35 cellular contexts compared by ENCODE assay signal in genomic region chr11:33651555-33651954, GRCh38. TPM values are rescaled to one million over a fixed set of nuclear protein-coding genes. Genes with fewer than 3 reads are reported as not detected.
"Had no signal": no experiment of that assay in that cellular context is flagged by ENCODE, and none has a peak within 500 bp of the region (broad histone marks: within the 10 kb centered on the region; RNA-seq: fewer than 3 reads in every experiment).

No MANE protein-coding gene starts in this region.

- H3K4me3 Mint-ChIP-seq: activated CD4-positive, alpha-beta memory T cell treated with anti-CD3 and anti-CD28 coated beads for 36 hours; activated CD4-positive, alpha-beta T cell treated with anti-CD3 and anti-CD28 coated beads for 36 hours; activated CD4-positive, alpha-beta T cell treated with anti-CD3 and anti-CD28 coated beads, Interleukin-2, amount 10 ng/mL, durations not matched to agents 24 days and 14 days; activated CD8-positive, alpha-beta memory T cell treated with anti-CD3 and anti-CD28 coated beads, Interleukin-2, amount 10 ng/mL, durations not matched to agents 7 days and 5 days; activated CD8-positive, alpha-beta T cell treated with anti-CD3 and anti-CD28 coated beads, Interleukin-2, amount 10 ng/mL, durations not matched to agents 7 days and 5 days; activated naive CD4-positive, alpha-beta T cell treated with anti-CD3 and anti-CD28 coated beads for 36 hours; activated naive CD4-positive, alpha-beta T cell treated with anti-CD3 and anti-CD28 coated beads, Interleukin-2, amount 50 U/mL, for 24 hours; activated naive CD8-positive, alpha-beta T cell treated with anti-CD3 and anti-CD28 coated beads for 36 hours; activated naive CD8-positive, alpha-beta T cell treated with anti-CD3 and anti-CD28 coated beads, Interleukin-2, amount 50 U/mL, for 24 hours; activated T-helper 1 cell treated with anti-CD3 and anti-CD28 coated beads, Interleukin-12 subunit alpha, Interleukin-12 subunit beta, Interleukin-2, Interleukin-4 antibody, amounts not matched to agents 30 ng/mL and 10 ng/mL and 1 ng/mL, durations not matched to agents 14 hours and 24 hours and 36 hours; effector memory CD8-positive, alpha-beta T cell; T-helper 2 cell treated with Interferon-gamma antibody and Interleukin-4, amounts not matched to agents 5 μg/mL and 100 μg/mL, for 36 hours had no signal

- H3K4me1 Mint-ChIP-seq: activated CD4-positive, alpha-beta T cell treated with anti-CD3 and anti-CD28 coated beads for 36 hours; activated CD4-positive, alpha-beta T cell treated with anti-CD3 and anti-CD28 coated beads, Interleukin-2, amount 10 ng/mL, durations not matched to agents 24 days and 14 days; activated CD8-positive, alpha-beta memory T cell treated with anti-CD3 and anti-CD28 coated beads, Interleukin-2, amount 10 ng/mL, durations not matched to agents 7 days and 5 days; activated naive CD4-positive, alpha-beta T cell treated with anti-CD3 and anti-CD28 coated beads, Interleukin-2, amount 50 U/mL, for 24 hours; activated naive CD8-positive, alpha-beta T cell treated with anti-CD3 and anti-CD28 coated beads for 36 hours; activated naive CD8-positive, alpha-beta T cell treated with anti-CD3 and anti-CD28 coated beads, Interleukin-2, amount 50 U/mL, for 24 hours had no signal

- ATAC-seq: activated CD4-positive, alpha-beta T cell treated with anti-CD3 and anti-CD28 coated beads for 36 hours; activated CD8-positive, alpha-beta memory T cell treated with anti-CD3 and anti-CD28 coated beads, Interleukin-2, amount 10 ng/mL, durations not matched to agents 7 days and 5 days; activated CD8-positive, alpha-beta T cell treated with anti-CD3 and anti-CD28 coated beads, Interleukin-2, amount 10 ng/mL, durations not matched to agents 7 days and 5 days; activated naive CD8-positive, alpha-beta T cell treated with anti-CD3 and anti-CD28 coated beads, Interleukin-2, amount 50 U/mL, for 24 hours; body of pancreas; effector memory CD8-positive, alpha-beta T cell; foreskin keratinocyte had no signal

- H3K27ac ChIP-seq: adrenal gland, body of pancreas, esophagus muscularis mucosa, foreskin keratinocyte had no signal

- H3K27ac Mint-ChIP-seq: activated CD4-positive, alpha-beta memory T cell treated with anti-CD3 and anti-CD28 coated beads for 36 hours; activated CD4-positive, alpha-beta T cell treated with anti-CD3 and anti-CD28 coated beads for 36 hours; activated CD4-positive, alpha-beta T cell treated with anti-CD3 and anti-CD28 coated beads, Interleukin-2, amount 10 ng/mL, durations not matched to agents 24 days and 14 days; activated CD8-positive, alpha-beta memory T cell treated with anti-CD3 and anti-CD28 coated beads, Interleukin-2, amount 10 ng/mL, durations not matched to agents 7 days and 5 days; activated CD8-positive, alpha-beta T cell treated with anti-CD3 and anti-CD28 coated beads, Interleukin-2, amount 10 ng/mL, durations not matched to agents 7 days and 5 days; activated naive CD4-positive, alpha-beta T cell treated with anti-CD3 and anti-CD28 coated beads for 36 hours; activated naive CD4-positive, alpha-beta T cell treated with anti-CD3 and anti-CD28 coated beads, Interleukin-2, amount 50 U/mL, for 24 hours; activated naive CD8-positive, alpha-beta T cell treated with anti-CD3 and anti-CD28 coated beads for 36 hours; activated naive CD8-positive, alpha-beta T cell treated with anti-CD3 and anti-CD28 coated beads, Interleukin-2, amount 50 U/mL, for 24 hours; activated T-helper 1 cell treated with anti-CD3 and anti-CD28 coated beads, Interleukin-12 subunit alpha, Interleukin-12 subunit beta, Interleukin-2, Interleukin-4 antibody, amounts not matched to agents 30 ng/mL and 10 ng/mL and 1 ng/mL, durations not matched to agents 14 hours and 24 hours and 36 hours; activated T-helper 2 cell treated with anti-CD3 and anti-CD28 coated beads, Interferon-gamma antibody, Interleukin-2, Interleukin-4, amounts not matched to agents 10 μg/mL and 5 μg/mL and 100 μg/mL, durations not matched to agents 14 hours and 24 hours and 36 hours; effector memory CD8-positive, alpha-beta T cell; T-helper 2 cell treated with Interferon-gamma antibody and Interleukin-4, amounts not matched to agents 5 μg/mL and 100 μg/mL, for 36 hours had no signal

- H3K9me3 Mint-ChIP-seq: activated CD4-positive, alpha-beta memory T cell treated with anti-CD3 and anti-CD28 coated beads for 36 hours; activated CD4-positive, alpha-beta T cell treated with anti-CD3 and anti-CD28 coated beads, Interleukin-2, amount 10 ng/mL, durations not matched to agents 24 days and 14 days; activated naive CD4-positive, alpha-beta T cell treated with anti-CD3 and anti-CD28 coated beads for 36 hours; activated naive CD4-positive, alpha-beta T cell treated with anti-CD3 and anti-CD28 coated beads, Interleukin-2, amount 50 U/mL, for 24 hours; activated naive CD8-positive, alpha-beta T cell treated with anti-CD3 and anti-CD28 coated beads for 36 hours; activated naive CD8-positive, alpha-beta T cell treated with anti-CD3 and anti-CD28 coated beads, Interleukin-2, amount 50 U/mL, for 24 hours; activated T-helper 1 cell treated with anti-CD3 and anti-CD28 coated beads, Interleukin-12 subunit alpha, Interleukin-12 subunit beta, Interleukin-2, Interleukin-4 antibody, amounts not matched to agents 30 ng/mL and 10 ng/mL and 1 ng/mL, durations not matched to agents 14 hours and 24 hours and 36 hours; activated T-helper 2 cell treated with anti-CD3 and anti-CD28 coated beads, Interferon-gamma antibody, Interleukin-2, Interleukin-4, amounts not matched to agents 10 μg/mL and 5 μg/mL and 100 μg/mL, durations not matched to agents 14 hours and 24 hours and 36 hours; effector memory CD8-positive, alpha-beta T cell; T-helper 2 cell treated with Interferon-gamma antibody and Interleukin-4, amounts not matched to agents 5 μg/mL and 100 μg/mL, for 36 hours had no signal

- H3K9me3 ChIP-seq: adrenal gland, body of pancreas, esophagus muscularis mucosa, gastrocnemius medialis, heart left ventricle had no signal

- DNase-seq: activated CD4-positive, alpha-beta memory T cell treated with anti-CD3 and anti-CD28 coated beads for 36 hours; activated CD4-positive, alpha-beta T cell treated with anti-CD3 and anti-CD28 coated beads for 36 hours; activated CD4-positive, alpha-beta T cell treated with anti-CD3 and anti-CD28 coated beads, Interleukin-2, amount 10 ng/mL, durations not matched to agents 24 days and 14 days; activated CD4-positive, CD25-positive, alpha-beta regulatory T cell; activated CD4-positive, CD25-positive, alpha-beta regulatory T cell treated with anti-CD3 and anti-CD28 coated beads, Interleukin-2, amount 50 U/mL, for 72 hours; activated CD8-positive, alpha-beta memory T cell treated with anti-CD3 and anti-CD28 coated beads, Interleukin-2, amount 10 ng/mL, durations not matched to agents 7 days and 5 days; activated CD8-positive, alpha-beta memory T cell treated with anti-CD3 and anti-CD28 coated beads, Interleukin-2, amount 50 U/mL, for 4 hours; activated CD8-positive, alpha-beta T cell treated with anti-CD3 and anti-CD28 coated beads, Interleukin-2, amount 10 ng/mL, durations not matched to agents 7 days and 5 days; activated effector memory CD4-positive, alpha-beta T cell treated with anti-CD3 and anti-CD28 coated beads, Interleukin-2, amount 50 U/mL, for 16 hours; activated naive CD4-positive, alpha-beta T cell treated with anti-CD3 and anti-CD28 coated beads for 36 hours; activated naive CD8-positive, alpha-beta T cell treated with anti-CD3 and anti-CD28 coated beads for 36 hours; activated naive CD8-positive, alpha-beta T cell treated with anti-CD3 and anti-CD28 coated beads, Interleukin-2, amount 50 U/mL, for 24 hours; activated T-cell treated with anti-CD3 and anti-CD28 coated beads, Interleukin-2, amount 50 U/mL, for 1 hour; activated T-cell treated with anti-CD3 and anti-CD28 coated beads, Interleukin-2, amount 50 U/mL, for 48 hours; amygdala; aorta; body of pancreas; caudate nucleus; cortex of kidney; dermis blood vessel endothelial cell; effector CD4-positive, alpha-beta T cell; effector memory CD8-positive, alpha-beta T cell; erythroblast; foreskin keratinocyte; gastrocnemius medialis; glutamatergic neuron; heart left ventricle; T1000 had no signal

- H3K4me1 ChIP-seq: adrenal gland, body of pancreas had no signal

- H3K4me3 ChIP-seq: adrenal gland, body of pancreas, esophagus muscularis mucosa, gastrocnemius medialis, heart left ventricle had no signal

- H3K36me3 Mint-ChIP-seq: activated CD4-positive, alpha-beta memory T cell treated with anti-CD3 and anti-CD28 coated beads for 36 hours; activated CD8-positive, alpha-beta memory T cell treated with anti-CD3 and anti-CD28 coated beads, Interleukin-2, amount 10 ng/mL, durations not matched to agents 7 days and 5 days; activated naive CD4-positive, alpha-beta T cell treated with anti-CD3 and anti-CD28 coated beads, Interleukin-2, amount 50 U/mL, for 24 hours; activated naive CD8-positive, alpha-beta T cell treated with anti-CD3 and anti-CD28 coated beads for 36 hours had no signal

- H3K27me3 ChIP-seq: adrenal gland, body of pancreas, esophagus muscularis mucosa, foreskin keratinocyte, gastrocnemius medialis, heart left ventricle had no signal

- H3K36me3 ChIP-seq: adrenal gland, esophagus muscularis mucosa, gastrocnemius medialis, heart left ventricle had no signal

RNA-seq across cellular contexts. Expression of gene C11orf91, which starts 49.1 kb away (rescaled TPM):
- total RNA-seq: activated CD4-positive, alpha-beta memory T cell treated with anti-CD3 and anti-CD28 coated beads for 36 hours; activated CD4-positive, alpha-beta T cell treated with anti-CD3 and anti-CD28 coated beads for 36 hours; activated CD8-positive, alpha-beta memory T cell treated with anti-CD3 and anti-CD28 coated beads for 36 hours; activated CD8-positive, alpha-beta memory T cell treated with anti-CD3 and anti-CD28 coated beads, Interleukin-2, amount 10 ng/mL, durations not matched to agents 7 days and 5 days; activated CD8-positive, alpha-beta T cell treated with anti-CD3 and anti-CD28 coated beads, Interleukin-2, amount 10 ng/mL, durations not matched to agents 7 days and 5 days; activated naive CD4-positive, alpha-beta T cell treated with anti-CD3 and anti-CD28 coated beads for 36 hours; activated T-helper 2 cell treated with anti-CD3 and anti-CD28 coated beads, Interferon-gamma antibody, Interleukin-2, Interleukin-4, amounts not matched to agents 10 μg/mL and 5 μg/mL and 100 μg/mL, durations not matched to agents 14 hours and 24 hours and 36 hours; adrenal gland; body of pancreas; dermis blood vessel endothelial cell; esophagus muscularis mucosa; gastrocnemius medialis had no signal
- polyA plus RNA-seq: aorta, heart left ventricle had no signal
